ENCODE assay signal across 2 cellular contexts in the genomic region with DNA sequence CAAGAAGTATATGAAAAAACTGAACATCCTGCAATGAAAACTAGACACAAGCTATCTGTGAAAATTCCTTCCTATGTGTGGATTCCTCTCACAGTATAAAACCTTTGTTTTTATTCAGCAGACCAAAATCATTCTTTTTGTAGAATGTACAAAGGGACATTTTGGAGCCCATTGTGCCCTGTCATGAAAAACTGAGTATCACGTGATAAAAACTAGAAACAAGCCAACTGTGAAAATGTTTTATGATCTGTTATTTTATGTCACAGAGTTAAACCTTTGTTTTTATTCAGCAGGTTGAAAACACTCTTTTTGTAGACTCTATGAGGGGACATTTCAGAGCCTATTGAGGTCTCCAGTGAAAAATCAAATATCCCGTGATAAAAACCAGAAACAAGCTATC.
DNase-seq lines count a peak whose midpoint lies in the region; ATAC-seq, FAIRE-seq and TF ChIP-seq lines count a peak whose summit lies in the region.
"Not testable (repeated sequence)": the region's sequence is repeated elsewhere in the genome, so short reads cannot be mapped to it uniquely, and the experiment has no call there.

No MANE protein-coding gene starts in this region.

- DNase-seq in K562 (ENCODE audit: extremely low read depth in 1 of 4, low spot score in 3 of 4); HepG2 (ENCODE audit: low spot score): not testable (repeated sequence)

- not testable (repeated sequence) for TF ChIP-seq CTCF in K562 (IDR thresholded peaks at IDR 0.05 in 2 of 3, conservative IDR thresholded peaks at IDR 0.05 in 1 of 3; ENCODE audit: insufficient read depth in 2 of 3, low read depth in 1 of 3, low read length in 3 of 3); HepG2 (CRISPR knock-in tag; IDR thresholded peaks at IDR 0.05)

- TF ChIP-seq RAD21 in K562 (CRISPR knock-in tag; conservative IDR thresholded peaks at IDR 0.05 in 1 of 2, IDR thresholded peaks at IDR 0.05 in 1 of 2); HepG2 (CRISPR knock-in tag; IDR thresholded peaks at IDR 0.05): not testable (repeated sequence)

- not testable (repeated sequence) for H3K9ac ChIP-seq in K562 (ENCODE audit: insufficient read depth in 1 of 2, low read depth in 2 of 2, low read length in 2 of 2); HepG2 (ENCODE audit: insufficient read depth, low read depth, low read length)

- H3K27ac ChIP-seq in K562 (ENCODE audit: extremely low read depth, low read depth, low read length); HepG2 (ENCODE audit: extremely low read length, insufficient read depth, low read length): not testable (repeated sequence)

- H3K27me3 ChIP-seq in K562 (ENCODE audit: control insufficient read depth in 2 of 2, insufficient read depth in 2 of 2, low read length in 2 of 2); HepG2 (ENCODE audit: control insufficient read depth in 1 of 2, insufficient read depth in 2 of 2, low read length in 2 of 2): not testable (repeated sequence)

- not testable (repeated sequence) for H3K36me3 ChIP-seq in K562 (ENCODE audit: control insufficient read depth, insufficient read depth, low read length); HepG2 (replicated peaks in 1 of 2; ENCODE audit: control insufficient read depth in 1 of 2, insufficient read depth in 2 of 2, low read length in 2 of 2)

- POLR2A ChIA-PET in K562 (lab: Yijun Ruan, JAX); HepG2 (lab: Yijun Ruan, JAX): not testable (repeated sequence)

- H3K4me3 ChIP-seq in K562; HepG2 (replicated peaks in 1 of 3; ENCODE audit: insufficient read depth in 1 of 3, low read depth in 2 of 3, low read length in 3 of 3): not testable (repeated sequence)

- H3K9me1 ChIP-seq in K562 (ENCODE audit: control insufficient read depth, insufficient read depth, low read length): not testable (repeated sequence)

- not testable (repeated sequence) for H2AFZ ChIP-seq in K562 (ENCODE audit: low read depth, low read length); HepG2 (ENCODE audit: low read length)

- H3K4me2 ChIP-seq in K562 (ENCODE audit: insufficient read depth, low read length); HepG2 (ENCODE audit: low read depth, low read length): not testable (repeated sequence)

- CTCF ChIA-PET in K562 (lab: Yijun Ruan, JAX; ENCODE audit: low intra/inter-chr PET ratio); HepG2 (lab: Yijun Ruan, JAX; ENCODE audit: low intra/inter-chr PET ratio, low total read pairs): not testable (repeated sequence)

- in situ Hi-C loops in K562 (cut with MboI); HepG2 (cut with HindIII; ENCODE audit: extremely low pct_ligation_motif_present, low pct_unique_long_range_greater_than_20kb): not testable (repeated sequence)

- TF ChIP-seq POLR2A in K562 (conservative IDR thresholded peaks at IDR 0.05); HepG2 (IDR thresholded peaks at IDR 0.05; ENCODE audit: insufficient read depth in 1 of 2, low read depth in 2 of 2, low read length in 2 of 2): not testable (repeated sequence)

- not testable (repeated sequence) for BruUV-seq in K562 (replicated peaks; lab: Mats Ljungman, UMichigan); HepG2 (replicated peaks; lab: Mats Ljungman, UMichigan)

- 32% methylated on average over 2 of the region's 2 CpGs for WGBS in K562 (ENCODE audit: insufficient coverage, low coverage, missing lambda C conversion rate)
- WGBS in HepG2 (ENCODE audit: low lambda C conversion rate): 1% methylated on average over 2 of the region's 2 CpGs

- intact Hi-C loops in K562 (cut with micrococcal nuclease); HepG2 (cut with micrococcal nuclease; ENCODE audit: unreplicated experiment): not testable (repeated sequence)

- not testable (repeated sequence) for H3K9me3 ChIP-seq in K562 (replicated peaks; ENCODE audit: control insufficient read depth, insufficient read depth, low read depth, low read length); HepG2 (ENCODE audit: low read length)

- not testable (repeated sequence) for FAIRE-seq in K562 (lab: Jason Lieb, UNC); HepG2 (lab: Jason Lieb, UNC)

- not testable (repeated sequence) for H4K20me1 ChIP-seq in K562 (replicated peaks; ENCODE audit: control insufficient read depth, insufficient read depth, low read length); HepG2 (ENCODE audit: insufficient read depth, low read length)

- not testable (repeated sequence) for TF ChIP-seq EP300 in K562 (IDR thresholded peaks at IDR 0.05; ENCODE audit: low read length); HepG2 (IDR thresholded peaks at IDR 0.05; ENCODE audit: low read depth in 2 of 2, low read length in 2 of 2); HepG2 (CRISPR knock-in tag; IDR thresholded peaks at IDR 0.05; ENCODE audit: borderline replicate concordance)

- not testable (repeated sequence) for ATAC-seq in K562, HepG2

- not testable (repeated sequence) for H3K4me1 ChIP-seq in K562 (replicated peaks in 1 of 2; ENCODE audit: control insufficient read depth in 2 of 2, insufficient read depth in 2 of 2, low read length in 2 of 2); HepG2 (ENCODE audit: insufficient read depth, low read length)

- not testable (repeated sequence) for H3K79me2 ChIP-seq in K562 (ENCODE audit: control insufficient read depth, insufficient read depth, low read length); HepG2 (ENCODE audit: insufficient read depth, low read length)

TF ChIP-seq in K562, 482 proteins besides CTCF, POLR2A, EP300 and RAD21:
- peak; percentile 60 for TF ChIP-seq TFE3 (CRISPR knock-in tag; IDR thresholded peaks at IDR 0.05)

TF ChIP-seq in HepG2, 621 proteins besides CTCF, POLR2A, EP300 and RAD21:
- peak; percentile 71 for TF ChIP-seq RAD51 (IDR thresholded peaks at IDR 0.05; ENCODE audit: borderline replicate concordance)
TF ChIP-seq in HepG2: peak in this region for 1; not testable (repeated sequence) for 620.
